9 cellular contexts compared by ENCODE assay signal in genomic region chr9:121269888-121270254, GRCh38. TPM values are rescaled to one million over a fixed set of nuclear protein-coding genes. Genes with fewer than 3 reads are reported as not detected.
DNase-seq lines count a peak whose midpoint lies in the region; ATAC-seq, FAIRE-seq and TF ChIP-seq lines count a peak whose summit lies in the region.
"Had no signal": no experiment of that assay in that cellular context is flagged by ENCODE, and none has a peak within 500 bp of the region (broad histone marks: within the 10 kb centered on the region; RNA-seq: fewer than 3 reads in every experiment).

No MANE protein-coding gene starts in this region.

- H3K27me3 ChIP-seq in K562 (ENCODE audit: control insufficient read depth in 2 of 2, insufficient read depth in 2 of 2, low read length in 2 of 2) (no peaks in the 10 kb centered on the region), skeletal muscle satellite cell (ENCODE audit: control insufficient read depth, insufficient read depth, low read length) (no peaks in the 10 kb centered on the region)

- intact Hi-C loops in K562 (cut with micrococcal nuclease) (loop anchor here (5.0 kb wide), 1 partner anchor 43 kb away; no protein-coding TSS in a partner anchor), left colon (cut with DNase I, micrococcal nuclease) (no loop called here)

- POLR2A ChIA-PET in K562 (lab: Yijun Ruan, JAX) = interaction anchor here (0.6 to 1.6 kb wide), 4 partner anchors 13 to 346 kb away, joined by 3 to 4 read pairs (median 4); no protein-coding TSS in a partner anchor

- H3K27ac ChIP-seq in K562 (ENCODE audit: extremely low read depth, low read depth, low read length) = no peak overlapping the region

- H2AFZ ChIP-seq in K562 (ENCODE audit: low read depth, low read length) = no peak overlapping the region

- H3K9me3 ChIP-seq in K562 (replicated peaks; ENCODE audit: control insufficient read depth, insufficient read depth, low read depth, low read length) (no peaks in the 10 kb centered on the region), iPS-18c (ENCODE audit: control insufficient read depth, insufficient read depth, low read length) (no peaks in the 10 kb centered on the region), skeletal muscle satellite cell (replicated peaks; ENCODE audit: low read length) (no peaks in the 10 kb centered on the region)

- TF ChIP-seq RAD21 in K562 (CRISPR knock-in tag; conservative IDR thresholded peaks at IDR 0.05 in 1 of 2, IDR thresholded peaks at IDR 0.05 in 1 of 2) = no peak

- H3K4me1 ChIP-seq in K562 (replicated peaks in 1 of 2; ENCODE audit: control insufficient read depth in 2 of 2, insufficient read depth in 2 of 2, low read length in 2 of 2) (peaks cover 14 to 31% of the 10 kb centered on the region in 2 experiments), skeletal muscle satellite cell (ENCODE audit: control insufficient read depth, insufficient read depth, low read length) (peaks cover 58% of the 10 kb centered on the region)

- 50% methylated on average over 2 of the region's 2 CpGs for WGBS in K562 (ENCODE audit: insufficient coverage, low coverage, missing lambda C conversion rate)

- no peak for FAIRE-seq in K562 (lab: Jason Lieb, UNC)

- H4K20me1 ChIP-seq in K562 (replicated peaks; ENCODE audit: control insufficient read depth, insufficient read depth, low read length) = no peaks in the 10 kb centered on the region

- no peak overlapping the region for H3K4me2 ChIP-seq in K562 (ENCODE audit: insufficient read depth, low read length)
- H3K4me2 ChIP-seq in skeletal muscle satellite cell (ENCODE audit: low read length) = peak overlapping the region; percentile 94

- in situ Hi-C loops in K562 (cut with MboI) = no loop called here

- H3K9ac ChIP-seq in K562 (ENCODE audit: insufficient read depth in 1 of 2, low read depth in 2 of 2, low read length in 2 of 2) (no peak overlapping the region), skeletal muscle satellite cell (ENCODE audit: low read depth, low read length) (peak overlapping the region; percentile 85)

- TF ChIP-seq POLR2A in K562 (conservative IDR thresholded peaks at IDR 0.05) = no peak

- no peaks in the 10 kb centered on the region for H3K79me2 ChIP-seq in K562 (ENCODE audit: control insufficient read depth, insufficient read depth, low read length)

- H3K36me3 ChIP-seq in K562 (ENCODE audit: control insufficient read depth, insufficient read depth, low read length) (no peaks in the 10 kb centered on the region), skeletal muscle satellite cell (ENCODE audit: insufficient read depth, low read length) (no peaks in the 10 kb centered on the region)

- no peak for TF ChIP-seq EP300 in K562 (IDR thresholded peaks at IDR 0.05; ENCODE audit: low read length)

- no peaks in the 10 kb centered on the region for H3K9me1 ChIP-seq in K562 (ENCODE audit: control insufficient read depth, insufficient read depth, low read length)

- DNase-seq in HFF-Myc (ENCODE audit: extremely low read depth, low read depth) (no peak), K562 (ENCODE audit: extremely low read depth in 1 of 4, low spot score in 3 of 4) (no peak), HK-2 (ENCODE audit: unreplicated experiment) (no peak), left colon (no peak)
- DNase-seq: NCI-H2227 treated with DMSO at 0.1 percent for 48 hours had no signal

- TSS peak; percentile 34 for BruUV-seq in K562 (replicated peaks; lab: Mats Ljungman, UMichigan)

- H3K4me3 ChIP-seq in HFF-Myc (replicated peaks; ENCODE audit: low read depth, low read length) (peak overlapping the region; percentile 86), K562 (no peak overlapping the region), iPS-18c (ENCODE audit: insufficient read depth, low read depth, low read length) (peak overlapping the region; percentile 31; the same call in 1 of the 2 replicates), skeletal muscle satellite cell (ENCODE audit: low read length) (peak overlapping the region; percentile 85)

- CTCF ChIA-PET in K562 (lab: Yijun Ruan, JAX; ENCODE audit: low intra/inter-chr PET ratio) = no interaction called here

- no peak for TF ChIP-seq CTCF in HFF-Myc (IDR thresholded peaks at IDR 0.05; ENCODE audit: low read depth, low read length, missing control alignments)
- TF ChIP-seq CTCF in K562 (IDR thresholded peaks at IDR 0.05 in 2 of 3, conservative IDR thresholded peaks at IDR 0.05 in 1 of 3; ENCODE audit: insufficient read depth in 2 of 3, low read depth in 1 of 3, low read length in 3 of 3) = no peak

- no peak for ATAC-seq in K562
- no peak for ATAC-seq in GM21423 (IDR thresholded peaks at IDR 0.05; ENCODE audit: unreplicated experiment)
- ATAC-seq in GM21723 (IDR thresholded peaks at IDR 0.05; ENCODE audit: unreplicated experiment) = no peak
- ATAC-seq in left colon = no peak

TF ChIP-seq in K562, 482 proteins besides CTCF, POLR2A, EP300 and RAD21:
- TF ChIP-seq RBM39 (optimal IDR thresholded peaks at IDR 0.05; ENCODE audit: low read depth, low read length) (no peak), ZNF639 (CRISPR knock-in tag; conservative IDR thresholded peaks at IDR 0.05 in 1 of 2, IDR thresholded peaks at IDR 0.05 in 1 of 2) (no peak), ZNF212 (CRISPR knock-in tag; IDR thresholded peaks at IDR 0.05) (no peak), SRSF7 (optimal IDR thresholded peaks at IDR 0.05; ENCODE audit: low read depth, low read length) (no peak), ZFPM2 (CRISPR knock-in tag; IDR thresholded peaks at IDR 0.05) (no peak), ZC3H11A (IDR thresholded peaks at IDR 0.05; ENCODE audit: low read depth, low read length) (no peak)

RNA-seq across cellular contexts. Expression of gene GSN, which starts 1.9 kb away (rescaled TPM):
- total RNA-seq in K562 (2011; cell fraction: chromatin; rRNA removed; ENCODE audit: low replicate concordance) = 15.3 and 27.0 TPM in 2 replicates
- total RNA-seq in K562 (2011; cell fraction: nucleolus; rRNA removed) = 9.9 and 11.0 TPM in 2 replicates
- 8.1 and 9.2 TPM in 2 replicates for total RNA-seq in K562 (2011; cell fraction: nucleoplasm; rRNA removed)
- total RNA-seq in K562 (2014; rRNA removed) (8.2 and 10.8 TPM in 2 replicates), K562 (2014; rRNA removed; fragmentation: Illumina TruSeq; extraction: Trizol) (3.3 and 3.5 TPM in 2 replicates), K562 (2015; rRNA removed; fragmentation: Illumina TruSeq; extraction: Trizol) (12.3 and 12.4 TPM in 2 replicates), K562 (2021) (9.0 and 9.6 TPM in 2 replicates), left colon (100 to 1,000 TPM; 404 to 854 TPM)
- polyA plus RNA-seq in K562 (2011; rRNA removed) (16.6 and 24.2 TPM in 2 replicates), K562 (2014; fragmentation: Illumina TruSeq; extraction: Trizol) (5.2 and 7.4 TPM in 2 replicates), K562 (2014; fragmentation: Nextera tagmentation; extraction: Ambion mirVana) (under 1 TPM; 0.39 to 0.41 TPM), K562 (2014; rRNA removed) (7.5 and 11.2 TPM in 2 replicates)
- 27.5 and 34.5 TPM in 2 replicates for polyA plus RNA-seq in K562 (2011; cell fraction: cytosol; rRNA removed)
- 15.8 and 17.0 TPM in 2 replicates for polyA plus RNA-seq in K562 (2011; cell fraction: nucleus; rRNA removed)
- polyA plus RNA-seq in K562 (2012) = 11.2 and 34.5 TPM in 2 replicates
- 23.7 and 31.3 TPM in 2 replicates for polyA minus RNA-seq in K562 (2011; rRNA and poly(A)+ RNA removed)
- 24.8 and 27.9 TPM in 2 replicates for polyA minus RNA-seq in K562 (2011; cell fraction: cytosol; rRNA and poly(A)+ RNA removed)
- 6.2 and 9.0 TPM in 2 replicates for polyA minus RNA-seq in K562 (2011; cell fraction: nucleus; rRNA and poly(A)+ RNA removed)
- total RNA-seq in skeletal muscle satellite cell (2012; rRNA removed) = 157 and 203 TPM in 2 replicates

Comparison
In these comparisons a context has a peak if more than half of its experiments do, and no peak if none do; other contexts are left out.
1. RNA of gene GSN, which starts 1.9 kb away (total RNA-seq): 404 to 854 TPM in left colon; 3.3 to 27.0 TPM in K562; every median in the first group is over 10 times any median in the second.